In genomic region chr5:143355710-143356109, GRCh38 we compare ENCODE assay signal across 1 cellular context.
TF ChIP-seq lines count a peak whose summit lies in the region.

No MANE protein-coding gene starts in this region.

TF ChIP-seq in WTC11, 78 proteins besides CTCF, POLR2A, EP300 and RAD21 (continued from another document):
- no peak for TF ChIP-seq ATF2 (CRISPR knock-in tag; IDR thresholded peaks at IDR 0.05; ENCODE audit: borderline replicate concordance, low read depth)
- TF ChIP-seq TEAD1 (CRISPR knock-in tag; IDR thresholded peaks at IDR 0.05), result no peak
- no peak for TF ChIP-seq MAX (CRISPR knock-in tag; IDR thresholded peaks at IDR 0.05)
- no peak for TF ChIP-seq ZMAT4 (CRISPR knock-in tag; IDR thresholded peaks at IDR 0.05)
